Comparison of ENCODE assay signal across 8 cellular contexts in genomic region chr4:88539322-88540068, GRCh38. TPM values are rescaled to one million over a fixed set of nuclear protein-coding genes. Genes with fewer than 3 reads are reported as not detected.
DNase-seq lines count a peak whose midpoint lies in the region; ATAC-seq and TF ChIP-seq lines count a peak whose summit lies in the region.
"Not testable (repeated sequence)": the region's sequence is repeated elsewhere in the genome, so short reads cannot be mapped to it uniquely, and the experiment has no call there.

No MANE protein-coding gene starts in this region.

- not testable (repeated sequence) for H3K36me3 ChIP-seq in kidney epithelial cell (ENCODE audit: control insufficient read depth, insufficient read depth, low read length); stomach

- not testable (repeated sequence) for TF ChIP-seq EP300 in stomach (IDR thresholded peaks at IDR 0.05)

- TF ChIP-seq CTCF in kidney epithelial cell (IDR thresholded peaks at IDR 0.05; ENCODE audit: insufficient read depth, low read length, poor library complexity, severe bottlenecking) (peak; percentile 54), stomach (IDR thresholded peaks at IDR 0.05) (peak in 5 of 7 experiments; percentile 49 to 84 (median 70))

- H3K4me1 ChIP-seq in stomach, result not testable (repeated sequence)

- TF ChIP-seq POLR2A in stomach (IDR thresholded peaks at IDR 0.05), result not testable (repeated sequence)

- H3K4me3 ChIP-seq in kidney epithelial cell (ENCODE audit: low read depth, low read length); stomach: not testable (repeated sequence)

- ATAC-seq in sciatic nerve, result not testable (repeated sequence)

- peak; percentile 26 for DNase-seq in DMS153 treated with DMSO at 0.1 percent for 48 hours (lab: John Stamatoyannopoulos, UW; ENCODE audit: unreplicated experiment)
- peak; percentile 35 for DNase-seq in LoVo (ENCODE audit: low spot score)
- DNase-seq in SKM-1 treated with dmso at 0.1 percent for 144 hours (lab: John Stamatoyannopoulos, UW; ENCODE audit: unreplicated experiment), result peak; percentile 5
- peak; percentile 68 for DNase-seq in activated T-cell treated with anti-CD3 and anti-CD28 coated beads for 48 hours (ENCODE audit: low read depth)
- peak; percentile 78 for DNase-seq in dermis blood vessel endothelial cell
- DNase-seq in kidney epithelial cell (ENCODE audit: low read depth), result not testable (repeated sequence)
- peak; percentile 73 for DNase-seq in sciatic nerve (ENCODE audit: low spot score)
- DNase-seq in stomach, result peak; percentile 87

- intact Hi-C loops in sciatic nerve (cut with DNase I), result loop anchor here (10.0 kb wide), 2 partner anchors 115 to 475 kb away; no protein-coding TSS in a partner anchor
- intact Hi-C loops in stomach (cut with DNase I; ENCODE audit: low total_unique reads), result loop anchor here (10.0 kb wide), 2 partner anchors 45 to 115 kb away; no protein-coding TSS in a partner anchor

- 17 to 30% (median 20%) methylated on average over 6 to 9 of the region's 9 CpGs for WGBS in stomach, 5 donors

- not testable (repeated sequence) for H3K27ac ChIP-seq in stomach

- not testable (repeated sequence) for H3K27me3 ChIP-seq in kidney epithelial cell (ENCODE audit: control insufficient read depth, insufficient read depth, low read length); stomach

- not testable (repeated sequence) for H3K9me3 ChIP-seq in stomach

RNA-seq across cellular contexts. Expression of gene PYURF, which starts 15.9 kb away (rescaled TPM):
- total RNA-seq in dermis blood vessel endothelial cell, result 64.4 and 78.1 TPM in 2 replicates
- total RNA-seq in kidney epithelial cell, result 79.5 and 88.2 TPM in 2 replicates
- total RNA-seq in sciatic nerve, result 69.5 TPM
- 100 to 1,000 TPM in 2 of 5 donors, 10 to 100 TPM in 3; 11.7 to 296 (median 97.1) TPM for total RNA-seq in stomach
- polyA plus RNA-seq in stomach, result 100 to 1,000 TPM in 1 of 3 donors, 10 to 100 TPM in 2; 75.9 to 112 (median 91.8) TPM

RNA-seq across cellular contexts. Expression of gene HERC3, which starts 52.8 kb away (rescaled TPM):
- total RNA-seq in dermis blood vessel endothelial cell (11.4 and 13.1 TPM in 2 replicates), kidney epithelial cell (6.6 and 7.2 TPM in 2 replicates), sciatic nerve (46.5 TPM), stomach (10 to 100 TPM; 25.9 to 58.0 (median 47.8) TPM)
- polyA plus RNA-seq in stomach, result 1 to 10 TPM; 4.4 to 7.5 (median 5.5) TPM
